ENCODE assay signal across 15 cellular contexts in genomic region chr7:28165971-28166955, GRCh38. TPM values are rescaled to one million over a fixed set of nuclear protein-coding genes. Genes with fewer than 3 reads are reported as not detected.
DNase-seq lines count a peak whose midpoint lies in the region; ATAC-seq and TF ChIP-seq lines count a peak whose summit lies in the region.
"Had no signal": no experiment of that assay in that cellular context is flagged by ENCODE, and none has a peak within 500 bp of the region (broad histone marks: within the 10 kb centered on the region; RNA-seq: fewer than 3 reads in every experiment).

No MANE protein-coding gene starts in this region.

- H3K27me3 ChIP-seq in BLaER1 (no peaks in the 10 kb centered on the region), Karpas-422 (ENCODE audit: low read length) (no peaks in the 10 kb centered on the region), gastroesophageal sphincter (no peaks in the 10 kb centered on the region)

- in situ Hi-C loops in astrocyte of the spinal cord (cut with HindIII; ENCODE audit: low sequenced_read_pairs), result no loop called here

- peak overlapping the region; percentile 26 to 58 (median 39) for H3K27ac Mint-ChIP-seq in nephron
- H3K27ac Mint-ChIP-seq: activated CD4-positive, alpha-beta T cell treated with anti-CD3 and anti-CD28 coated beads, Interleukin-2, amount 10 ng/mL, durations not matched to agents 7 days and 5 days had no signal

- H2AFZ ChIP-seq in Karpas-422 (ENCODE audit: low read length), result no peak overlapping the region

- H3K4me1 ChIP-seq in BLaER1 (peaks cover 45% of the 10 kb centered on the region), Karpas-422 (ENCODE audit: low read length) (peaks cover 19% of the 10 kb centered on the region), gastroesophageal sphincter (peaks cover 5 to 66% (median 10%) of the 10 kb centered on the region in 3 donors)

- H3K9ac ChIP-seq in BLaER1 (no peak overlapping the region), Karpas-422 (ENCODE audit: low read length) (no peak overlapping the region)

- ATAC-seq in GM19324 (IDR thresholded peaks at IDR 0.05; ENCODE audit: low FRiP score, unreplicated experiment), result no peak
- no peak for ATAC-seq in gastroesophageal sphincter
- ATAC-seq: naive thymus-derived CD8-positive, alpha-beta T cell; Right ventricle myocardium inferior had no signal

- no peaks in the 10 kb centered on the region for H3K79me2 ChIP-seq in Karpas-422 (ENCODE audit: low read length)

- H3K4me3 Mint-ChIP-seq in nephron, result no peak overlapping the region
- H3K4me3 Mint-ChIP-seq: activated CD4-positive, alpha-beta T cell treated with anti-CD3 and anti-CD28 coated beads, Interleukin-2, amount 10 ng/mL, durations not matched to agents 7 days and 5 days; naive thymus-derived CD8-positive, alpha-beta T cell had no signal

- H3K27me3 Mint-ChIP-seq in nephron (ENCODE audit: low read depth), result no peaks in the 10 kb centered on the region
- H3K27me3 Mint-ChIP-seq: activated CD4-positive, alpha-beta T cell treated with anti-CD3 and anti-CD28 coated beads, Interleukin-2, amount 10 ng/mL, durations not matched to agents 7 days and 5 days; naive thymus-derived CD8-positive, alpha-beta T cell had no signal

- H3K36me3 ChIP-seq in BLaER1 (no peaks in the 10 kb centered on the region), Karpas-422 (ENCODE audit: insufficient read depth, low read length) (no peaks in the 10 kb centered on the region), gastroesophageal sphincter (no peaks in the 10 kb centered on the region)

- 35 to 66% methylated on average over 4 of the region's 4 CpGs for WGBS in gastroesophageal sphincter (ENCODE audit: low coverage in 1 of 2), 2 donors

- no peak overlapping the region for H3K4me3 ChIP-seq in BLaER1
- H3K4me3 ChIP-seq in Karpas-422 (ENCODE audit: low read length), result no peak overlapping the region
- H3K4me3 ChIP-seq in astrocyte of the spinal cord (ENCODE audit: low read depth, low read length), result no peak overlapping the region
- no peak overlapping the region for H3K4me3 ChIP-seq in gastroesophageal sphincter

- no peak for TF ChIP-seq EP300 in gastroesophageal sphincter (IDR thresholded peaks at IDR 0.05)

- H3K27ac ChIP-seq in BLaER1 (no peak overlapping the region), Karpas-422 (ENCODE audit: low read length) (no peak overlapping the region), gastroesophageal sphincter (no peak overlapping the region)

- TF ChIP-seq CTCF in astrocyte of the spinal cord (IDR thresholded peaks at IDR 0.05; ENCODE audit: low read depth, low read length) (no peak), nephron (IDR thresholded peaks at IDR 0.05; ENCODE audit: unreplicated experiment in 3 of 3) (no peak), gastroesophageal sphincter (IDR thresholded peaks at IDR 0.05) (no peak)

- DNase-seq in Karpas-422 (no peak), astrocyte of the spinal cord (ENCODE audit: low read depth, low spot score) (peak; percentile 81), NCI-H146 (lab: John Stamatoyannopoulos, UW) (no peak)
- no peak for DNase-seq in activated CD4-positive, alpha-beta T cell treated with anti-CD3 and anti-CD28 coated beads for 1 hour
- DNase-seq: activated CD4-positive, alpha-beta T cell treated with anti-CD3 and anti-CD28 coated beads, Interleukin-2, amount 10 ng/mL, durations not matched to agents 7 days and 5 days; effector CD8-positive, alpha-beta T cell; immature natural killer cell; naive thymus-derived CD8-positive, alpha-beta T cell; NCI-H2107; stimulated activated naive CD4-positive, alpha-beta T cell treated with Interleukin-2 at 50 U/mL for 16 hours had no signal

- H4K20me1 ChIP-seq in BLaER1 (no peaks in the 10 kb centered on the region), Karpas-422 (ENCODE audit: insufficient read depth, low read depth, low read length) (no peaks in the 10 kb centered on the region; the same call in 1 of the 2 replicates)

- TF ChIP-seq POLR2A in gastroesophageal sphincter (IDR thresholded peaks at IDR 0.05), result no peak

- no peaks in the 10 kb centered on the region for H3K9me2 ChIP-seq in Karpas-422 (replicated peaks; ENCODE audit: insufficient read depth, low read length)

- H3K4me2 ChIP-seq in BLaER1 (peak overlapping the region; percentile 33; the same call in 1 of the 2 replicates), Karpas-422 (ENCODE audit: low read depth, low read length, poor library complexity, severe bottlenecking) (peak overlapping the region; percentile 37)

- H3K9me3 ChIP-seq in BLaER1 (no peaks in the 10 kb centered on the region; the same call in 1 of the 2 replicates), Karpas-422 (ENCODE audit: low read length) (no peaks in the 10 kb centered on the region), gastroesophageal sphincter (no peaks in the 10 kb centered on the region)

- no peaks in the 10 kb centered on the region for H3K36me3 Mint-ChIP-seq in nephron (ENCODE audit: low read depth)
- H3K36me3 Mint-ChIP-seq: naive thymus-derived CD8-positive, alpha-beta T cell had no signal

- H3K4me1 Mint-ChIP-seq in nephron, result peaks cover 23% of the 10 kb centered on the region
- H3K4me1 Mint-ChIP-seq: activated CD4-positive, alpha-beta T cell treated with anti-CD3 and anti-CD28 coated beads, Interleukin-2, amount 10 ng/mL, durations not matched to agents 7 days and 5 days had no signal

- H3K9me3 Mint-ChIP-seq in nephron, result no peaks in the 10 kb centered on the region
- H3K9me3 Mint-ChIP-seq: activated CD4-positive, alpha-beta T cell treated with anti-CD3 and anti-CD28 coated beads, Interleukin-2, amount 10 ng/mL, durations not matched to agents 7 days and 5 days; immature natural killer cell; naive thymus-derived CD8-positive, alpha-beta T cell had no signal

RNA-seq across cellular contexts. Expression of gene JAZF1, which starts 14.3 kb away (rescaled TPM):
- total RNA-seq in Karpas-422 (2014; rRNA removed; shearing (Covaris generic); ENCODE audit: low replicate concordance), result 0.83 and 4.2 TPM in 2 replicates
- 10 to 100 TPM; 27.8 to 36.5 (median 30.5) TPM for total RNA-seq in gastroesophageal sphincter
